ENCODE assay signal across 7 cellular contexts in genomic region chr17:45448483-45448882, GRCh38. TPM values are rescaled to one million over a fixed set of nuclear protein-coding genes. Genes with fewer than 3 reads are reported as not detected.
DNase-seq lines count a peak whose midpoint lies in the region; ATAC-seq and TF ChIP-seq lines count a peak whose summit lies in the region.
"Not testable (repeated sequence)": the region's sequence is repeated elsewhere in the genome, so short reads cannot be mapped to it uniquely, and the experiment has no call there.

No MANE protein-coding gene starts in this region.

- CTCF ChIA-PET in OCI-LY7 (lab: Charles Lee; ENCODE audit: unreplicated experiment): not testable (repeated sequence)
- CTCF ChIA-PET in activated CD8-positive, alpha-beta T cell treated with anti-CD3 and anti-CD28 coated beads for 36 hours (lab: Charles Lee): interaction anchor here (0.8 kb wide), 1 partner anchor 22 kb away, joined by 3 read pairs; no protein-coding TSS in a partner anchor

- TF ChIP-seq CTCF in OCI-LY7 (conservative IDR thresholded peaks at IDR 0.05; ENCODE audit: low read length); activated CD8-positive, alpha-beta T cell treated with anti-CD3 and anti-CD28 coated beads for 36 hours (IDR thresholded peaks at IDR 0.05); colonic mucosa (IDR thresholded peaks at IDR 0.05); mucosa of descending colon (IDR thresholded peaks at IDR 0.05); type B pancreatic cell (conservative IDR thresholded peaks at IDR 0.05): not testable (repeated sequence)

- H3K9ac ChIP-seq in colonic mucosa (ENCODE audit: low read depth in 2 of 2, low read length in 2 of 2): not testable (repeated sequence)

- H3K4me1 Mint-ChIP-seq in CD4-positive, CD25-positive, alpha-beta regulatory T cell: peaks cover 0 to 30% (median 11%) of the 10 kb centered on the region in 4 donors
- H3K4me1 Mint-ChIP-seq in activated CD8-positive, alpha-beta T cell treated with anti-CD3 and anti-CD28 coated beads for 36 hours (ENCODE audit: low read depth): peaks cover 17% of the 10 kb centered on the region
- not testable (repeated sequence) for H3K4me1 Mint-ChIP-seq in type B pancreatic cell (ENCODE audit: unreplicated experiment)

- not testable (repeated sequence) for H3K27me3 ChIP-seq in CD4-positive, CD25-positive, alpha-beta regulatory T cell (ENCODE audit: control insufficient read depth, insufficient read depth, low read length); colonic mucosa

- H3K36me3 Mint-ChIP-seq in CD4-positive, CD25-positive, alpha-beta regulatory T cell; activated CD8-positive, alpha-beta T cell treated with anti-CD3 and anti-CD28 coated beads for 36 hours (ENCODE audit: low read depth); type B pancreatic cell: not testable (repeated sequence)

- BruUV-seq in OCI-LY7 (replicated peaks; lab: Mats Ljungman, UMichigan): not testable (repeated sequence)

- not testable (repeated sequence) for H2AFZ ChIP-seq in OCI-LY7 (ENCODE audit: low read length)

- not testable (repeated sequence) for H3K4me1 ChIP-seq in CD4-positive, CD25-positive, alpha-beta regulatory T cell (ENCODE audit: control insufficient read depth, insufficient read depth, low read length, poor library complexity, severe bottlenecking); colonic mucosa
- H3K4me1 ChIP-seq in OCI-LY7 (ENCODE audit: insufficient read depth, low read length, poor library complexity, severe bottlenecking): peaks cover 41% of the 10 kb centered on the region
- H3K4me1 ChIP-seq in mucosa of descending colon (ENCODE audit: low read depth): peaks cover 12% of the 10 kb centered on the region

- H3K79me2 ChIP-seq in OCI-LY7 (ENCODE audit: insufficient read depth, low read depth, low read length): not testable (repeated sequence)

- peak overlapping the region; percentile 42 to 84 (median 46) for H3K27ac Mint-ChIP-seq in CD4-positive, CD25-positive, alpha-beta regulatory T cell
- H3K27ac Mint-ChIP-seq in activated CD8-positive, alpha-beta T cell treated with anti-CD3 and anti-CD28 coated beads for 36 hours: peak overlapping the region; percentile 34
- H3K27ac Mint-ChIP-seq in type B pancreatic cell: peak overlapping the region; percentile 56

- not testable (repeated sequence) for H4K20me1 ChIP-seq in OCI-LY7 (ENCODE audit: insufficient read depth, low read length)

- ATAC-seq in CD4-positive, CD25-positive, alpha-beta regulatory T cell (ENCODE audit: low read depth in 2 of 2); activated CD8-positive, alpha-beta T cell treated with anti-CD3 and anti-CD28 coated beads for 36 hours: not testable (repeated sequence)
- ATAC-seq in mucosa of descending colon: peak; percentile 61

- not testable (repeated sequence) for H3K9me2 ChIP-seq in OCI-LY7 (ENCODE audit: insufficient read depth, low read length)

- H3K9me3 ChIP-seq in CD4-positive, CD25-positive, alpha-beta regulatory T cell (ENCODE audit: control insufficient read depth in 2 of 2, low read length in 2 of 2); OCI-LY7 (ENCODE audit: low read length); colonic mucosa; mucosa of descending colon: not testable (repeated sequence)

- H3K36me3 ChIP-seq in CD4-positive, CD25-positive, alpha-beta regulatory T cell (ENCODE audit: control insufficient read depth, insufficient read depth, low read length); OCI-LY7 (ENCODE audit: insufficient read depth, low read length); colonic mucosa; mucosa of descending colon (ENCODE audit: low read depth): not testable (repeated sequence)

- not testable (repeated sequence) for H3K9me3 Mint-ChIP-seq in CD4-positive, CD25-positive, alpha-beta regulatory T cell; activated CD8-positive, alpha-beta T cell treated with anti-CD3 and anti-CD28 coated beads for 36 hours; type B pancreatic cell

- H3K4me3 Mint-ChIP-seq in CD4-positive, CD25-positive, alpha-beta regulatory T cell; activated CD8-positive, alpha-beta T cell treated with anti-CD3 and anti-CD28 coated beads for 36 hours; type B pancreatic cell: not testable (repeated sequence)

- H3K27ac ChIP-seq in CD4-positive, CD25-positive, alpha-beta regulatory T cell (ENCODE audit: insufficient read depth, low read length, poor library complexity, severe bottlenecking): not testable (repeated sequence)
- peak overlapping the region; percentile 35 for H3K27ac ChIP-seq in OCI-LY7 (ENCODE audit: low read depth, low read length, poor library complexity, severe bottlenecking)
- H3K27ac ChIP-seq in colonic mucosa: peak overlapping the region; percentile 76

- intact Hi-C loops in OCI-LY7 (cut with micrococcal nuclease; ENCODE audit: unreplicated experiment); activated CD8-positive, alpha-beta T cell treated with anti-CD3 and anti-CD28 coated beads for 36 hours (cut with micrococcal nuclease); colonic mucosa (cut with DNase I); mucosa of descending colon (cut with DNase I, micrococcal nuclease): not testable (repeated sequence)

- not testable (repeated sequence) for H3K4me3 ChIP-seq in CD4-positive, CD25-positive, alpha-beta regulatory T cell (ENCODE audit: low read depth, low read length); OCI-LY7 (ENCODE audit: low read depth, low read length, poor library complexity, severe bottlenecking); colonic mucosa; mucosa of descending colon

- not testable (repeated sequence) for H3K27me3 Mint-ChIP-seq in CD4-positive, CD25-positive, alpha-beta regulatory T cell; activated CD8-positive, alpha-beta T cell treated with anti-CD3 and anti-CD28 coated beads for 36 hours; type B pancreatic cell

- peak overlapping the region; percentile 56; the same call in 1 of the 2 replicates for H3K4me2 ChIP-seq in OCI-LY7 (ENCODE audit: low read length)

- not testable (repeated sequence) for DNase-seq in CD4-positive, CD25-positive, alpha-beta regulatory T cell; OCI-LY7 (ENCODE audit: low spot score); activated CD8-positive, alpha-beta T cell treated with anti-CD3 and anti-CD28 coated beads for 36 hours; colonic mucosa; type B pancreatic cell (ENCODE audit: extremely low spot score, unreplicated experiment)
- DNase-seq in islet precursor cell: peak; percentile 25
- DNase-seq in mucosa of descending colon: peak in 1 of 3 donors; percentile 27

- POLR2A ChIA-PET in OCI-LY7 (lab: Charles Lee); activated CD8-positive, alpha-beta T cell treated with anti-CD3 and anti-CD28 coated beads for 36 hours (lab: Charles Lee): not testable (repeated sequence)

RNA-seq across cellular contexts. Expression of gene ARHGAP27, which starts 15.8 kb away (rescaled TPM):
- total RNA-seq in CD4-positive, CD25-positive, alpha-beta regulatory T cell: 78.5 TPM
- polyA plus RNA-seq in CD4-positive, CD25-positive, alpha-beta regulatory T cell: 10 to 100 TPM; 23.9 to 27.7 (median 25.6) TPM
- 55.5 and 66.1 TPM in 2 replicates for total RNA-seq in OCI-LY7 (2014; rRNA removed; shearing (Covaris generic))
- total RNA-seq in OCI-LY7 (2022) (56.8 and 62.7 TPM in 2 replicates), colonic mucosa (100 to 1,000 TPM; 107 to 165 TPM), mucosa of descending colon (100 to 1,000 TPM in 2 of 3 donors, 10 to 100 TPM in 1; 88.7 to 199 (median 165) TPM), type B pancreatic cell (ENCODE audit: low replicate concordance) (26.8 and 56.2 TPM in 2 replicates)
- 10 to 100 TPM; 37.8 to 40.9 TPM for total RNA-seq in activated CD8-positive, alpha-beta T cell treated with anti-CD3 and anti-CD28 coated beads for 36 hours

RNA-seq across cellular contexts. Expression of gene PLEKHM1, which starts 42.0 kb away (rescaled TPM):
- total RNA-seq in CD4-positive, CD25-positive, alpha-beta regulatory T cell: 103 TPM
- 10 to 100 TPM; 11.1 to 19.4 (median 12.0) TPM for polyA plus RNA-seq in CD4-positive, CD25-positive, alpha-beta regulatory T cell
- total RNA-seq in OCI-LY7 (2014; rRNA removed; shearing (Covaris generic)): 6.5 and 11.8 TPM in 2 replicates
- total RNA-seq in OCI-LY7 (2022): 29.3 and 36.7 TPM in 2 replicates
- total RNA-seq in activated CD8-positive, alpha-beta T cell treated with anti-CD3 and anti-CD28 coated beads for 36 hours: 10 to 100 TPM; 18.8 to 20.0 TPM
- 10 to 100 TPM; 50.7 to 61.3 TPM for total RNA-seq in colonic mucosa
- 10 to 100 TPM; 59.1 to 71.3 (median 68.7) TPM for total RNA-seq in mucosa of descending colon
- 42.1 and 63.1 TPM in 2 replicates for total RNA-seq in type B pancreatic cell (ENCODE audit: low replicate concordance)
